ENCODE assay signal across 24 cellular contexts in the genomic region with DNA sequence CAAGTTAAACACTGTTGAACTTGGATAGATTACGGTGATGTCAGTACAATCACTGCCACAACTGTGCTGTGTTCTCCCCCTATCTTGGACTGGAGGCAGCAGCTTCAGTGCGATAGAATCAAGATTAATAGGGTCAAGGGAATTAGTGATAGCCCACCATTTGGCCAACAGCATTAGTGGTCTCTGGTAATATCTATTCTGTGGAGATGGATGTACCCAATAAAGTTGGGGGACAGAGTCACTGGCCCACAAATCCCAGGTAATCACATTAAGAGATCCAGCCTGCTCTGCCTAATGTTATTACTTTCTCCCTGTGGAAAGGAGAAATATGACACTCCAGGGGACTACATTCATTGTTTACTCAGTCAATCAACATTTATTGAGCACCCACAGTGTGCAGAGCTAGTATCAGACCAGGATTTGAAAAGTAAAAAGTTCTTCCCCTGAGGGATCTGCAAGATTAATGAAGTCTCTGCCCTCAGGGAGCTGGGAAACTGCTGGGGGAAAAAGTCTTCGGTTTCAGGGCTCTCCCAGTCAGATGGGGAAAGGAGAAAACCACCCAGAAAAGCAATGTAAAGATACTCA. TPM values are rescaled to one million over a fixed set of nuclear protein-coding genes. Genes with fewer than 3 reads are reported as not detected.
"Had no signal": no experiment of that assay in that cellular context is flagged by ENCODE, and none has a peak within 500 bp of the region (broad histone marks: within the 10 kb centered on the region; RNA-seq: fewer than 3 reads in every experiment).

No MANE protein-coding gene starts in this region.

- H3K27ac ChIP-seq: brain microvascular endothelial cell, vagina had no signal

- DNase-seq: activated B cell treated with CpG ODN at 0.5 μM for 24 hours; activated CD4-positive, alpha-beta memory T cell treated with anti-CD3 and anti-CD28 coated beads, Interleukin-2, amount 10 ng/mL, durations not matched to agents 7 days and 5 days; activated CD4-positive, alpha-beta T cell treated with anti-CD3 and anti-CD28 coated beads for 48 hours; activated naive CD4-positive, alpha-beta T cell treated with anti-CD3 and anti-CD28 coated beads for 36 hours; activated naive CD8-positive, alpha-beta T cell treated with anti-CD3 and anti-CD28 coated beads, Interleukin-2, amount 50 U/mL, for 24 hours; activated T-cell treated with anti-CD3 and anti-CD28 coated beads, Interleukin-2, amount 50 U/mL, for 1 hour; anterior cingulate cortex; brain microvascular endothelial cell; central memory CD4-positive, alpha-beta T cell; hypothalamus; islet precursor cell; left colon; midbrain; occipital lobe had no signal

- H3K4me3 ChIP-seq: tibial nerve, vagina had no signal

- ATAC-seq: activated naive CD8-positive, alpha-beta T cell treated with anti-CD3 and anti-CD28 coated beads, Interleukin-2, amount 50 U/mL, for 24 hours; activated T-helper 17 cell treated with anti-CD3 and anti-CD28 coated beads, Interleukin-2, amount 50 U/mL, for 72 hours had no signal

- H3K27me3 ChIP-seq: brain microvascular endothelial cell, tibial nerve, vagina had no signal

- FAIRE-seq: colon, frontal cortex, TTC549 had no signal

- H3K9me3 ChIP-seq: tibial nerve, vagina had no signal

RNA-seq across cellular contexts. Expression of a gene that starts 52.0 kb away (rescaled TPM):
- total RNA-seq: activated B cell treated with CpG ODN at 0.5 μM for 24 hours; activated CD4-positive, alpha-beta memory T cell treated with anti-CD3 and anti-CD28 coated beads, Interleukin-2, amount 10 ng/mL, durations not matched to agents 7 days and 5 days; activated naive CD4-positive, alpha-beta T cell treated with anti-CD3 and anti-CD28 coated beads for 36 hours; activated T-helper 17 cell treated with anti-CD3 and anti-CD28 coated beads, Interleukin-2, amount 50 U/mL, for 72 hours; frontal cortex; lung microvascular endothelial cell; myocyte; skeletal muscle tissue had no signal
- polyA plus RNA-seq: neural cell had no signal
